ENCODE assay signal across 17 cellular contexts in genomic region chr16:86649875-86650274, GRCh38.
A peak's percentile ranks its signal among the peaks of the same experiment; 100 is the strongest.
DNase-seq lines count a peak whose midpoint lies in the region; ATAC-seq and TF ChIP-seq lines count a peak whose summit lies in the region.
"Had no signal": no experiment of that assay in that cellular context is flagged by ENCODE, and none has a peak within 500 bp of the region (broad histone marks: within the 10 kb centered on the region; RNA-seq: fewer than 3 reads in every experiment).

No MANE protein-coding gene starts in this region.

- no peak overlapping the region for H3K56ac ChIP-seq in IMR-90 (ENCODE audit: extremely low read depth, insufficient read depth, low read length)

- POLR2A ChIA-PET in IMR-90 (lab: Charles Lee; ENCODE audit: unreplicated experiment) = no interaction called here
- POLR2A ChIA-PET in PC-9 (lab: Charles Lee; ENCODE audit: unreplicated experiment) = no interaction called here

- TF ChIP-seq POLR2A in IMR-90 (IDR thresholded peaks at IDR 0.05; ENCODE audit: low read depth, low read length) (no peak), uterus (IDR thresholded peaks at IDR 0.05) (no peak)

- H3K36me3 Mint-ChIP-seq in nephron progenitor cell (ENCODE audit: low read depth) = peaks cover 16% of the 10 kb centered on the region
- H3K36me3 Mint-ChIP-seq: CD4-positive, CD25-positive, alpha-beta regulatory T cell had no signal

- no peaks in the 10 kb centered on the region for H3K9me2 ChIP-seq in PC-9 (ENCODE audit: insufficient read depth)

- BruUV-seq in IMR-90 (replicated peaks; lab: Mats Ljungman, UMichigan) = no TSS peak
- BruUV-seq in PC-9 (replicated peaks; lab: Mats Ljungman, UMichigan) = no TSS peak

- H3K79me2 ChIP-seq in PC-9 (ENCODE audit: low read depth) = no peaks in the 10 kb centered on the region

- H2BK5ac ChIP-seq in IMR-90 (ENCODE audit: low read depth, low read length, poor library complexity, severe bottlenecking) = no peak overlapping the region

- no peak for TF ChIP-seq RAD21 in IMR-90 (IDR thresholded peaks at IDR 0.05; ENCODE audit: low read length)

- H2BK20ac ChIP-seq in IMR-90 (ENCODE audit: low read depth, low read length) = no peak overlapping the region

- ATAC-seq in IMR-90 (ENCODE audit: low read depth) = no peak
- peak; percentile 49 for ATAC-seq in left lobe of liver

- intact Hi-C loops in IMR-90 (cut with micrococcal nuclease) (no loop called here), PC-9 (cut with micrococcal nuclease; ENCODE audit: unreplicated experiment) (no loop called here), uterus (cut with DNase I; ENCODE audit: low total_unique reads) (no loop called here)

- peak overlapping the region; percentile 30 for H3K4me3 Mint-ChIP-seq in nephron progenitor cell
- H3K4me3 Mint-ChIP-seq: CD4-positive, CD25-positive, alpha-beta regulatory T cell had no signal

- H3K9me3 ChIP-seq in IMR-90 (ENCODE audit: control insufficient read depth, insufficient read depth, low read length) (peaks cover 13% of the 10 kb centered on the region), skeletal muscle tissue (ENCODE audit: control insufficient read depth in 3 of 3, low read length in 3 of 3) (peaks cover 0 to 4% (median 3%) of the 10 kb centered on the region in 3 donors), PC-9 (ENCODE audit: insufficient read depth, low read depth) (no peaks in the 10 kb centered on the region), uterus (peaks cover 0 to 3% of the 10 kb centered on the region in 2 donors)
- H3K9me3 ChIP-seq: BE2C, HAP-1 had no signal

- H3K36me3 ChIP-seq in IMR-90 (ENCODE audit: control insufficient read depth, insufficient read depth, low read length) = no peaks in the 10 kb centered on the region
- no peaks in the 10 kb centered on the region for H3K36me3 ChIP-seq in skeletal muscle tissue (ENCODE audit: control insufficient read depth in 3 of 3, insufficient read depth in 3 of 3, low read length in 3 of 3)
- H3K36me3 ChIP-seq in PC-9 (ENCODE audit: low read depth) = no peaks in the 10 kb centered on the region
- no peaks in the 10 kb centered on the region for H3K36me3 ChIP-seq in uterus
- H3K36me3 ChIP-seq: BE2C, HAP-1 had no signal

- H2AK5ac ChIP-seq in IMR-90 (ENCODE audit: low read depth, low read length) = peak overlapping the region; percentile 23; the same call in 1 of the 2 replicates

- H3K27ac Mint-ChIP-seq in nephron progenitor cell = peak overlapping the region; percentile 76
- H3K27ac Mint-ChIP-seq: CD4-positive, CD25-positive, alpha-beta regulatory T cell had no signal

- 0 out of 2 replicates have a peak overlapping the region, but pooled peaks have one; percentile 5 for H3K4ac ChIP-seq in IMR-90 (ENCODE audit: low read depth, low read length)

- H3K4me3 ChIP-seq in IMR-90 (ENCODE audit: insufficient read depth, low read depth, low read length) = no peak overlapping the region
- no peak overlapping the region for H3K4me3 ChIP-seq in skeletal muscle tissue (ENCODE audit: low read length in 3 of 3)
- no peak overlapping the region for H3K4me3 ChIP-seq in PC-9
- no peak overlapping the region for H3K4me3 ChIP-seq in uterus
- H3K4me3 ChIP-seq: GM23248, HAP-1 had no signal

- no peaks in the 10 kb centered on the region for H3F3A ChIP-seq in PC-9 (ENCODE audit: insufficient read depth, low read depth)

- no peak overlapping the region for H3K23ac ChIP-seq in IMR-90 (ENCODE audit: low read depth, low read length)

- H3K9me3 Mint-ChIP-seq in nephron progenitor cell = peaks cover 31% of the 10 kb centered on the region

- H4K91ac ChIP-seq in IMR-90 (ENCODE audit: insufficient read depth, low read depth, low read length) = no peak overlapping the region

- no peak overlapping the region for H4K5ac ChIP-seq in IMR-90 (ENCODE audit: low read depth, low read length)

- H3K9ac ChIP-seq in IMR-90 (ENCODE audit: low read depth, low read length) (no peak overlapping the region), skeletal muscle tissue (ENCODE audit: low read depth in 1 of 3, low read length in 3 of 3) (no peak overlapping the region)
- H3K9ac ChIP-seq: GM23248 had no signal

- H2BK120ac ChIP-seq in IMR-90 (ENCODE audit: low read depth, low read length) = no peak overlapping the region

- no peak overlapping the region for H3K4me2 ChIP-seq in IMR-90 (ENCODE audit: low read depth, low read length)
- no peak overlapping the region for H3K4me2 ChIP-seq in PC-9

- no peak overlapping the region for H3K27ac ChIP-seq in IMR-90 (ENCODE audit: insufficient read depth, low read length)
- H3K27ac ChIP-seq in skeletal muscle tissue (ENCODE audit: low read depth, low read length) = peak overlapping the region; percentile 30
- no peak overlapping the region for H3K27ac ChIP-seq in PC-9
- H3K27ac ChIP-seq in uterus = no peak overlapping the region
- H3K27ac ChIP-seq: GM23248 had no signal

- H2AK9ac ChIP-seq in IMR-90 (replicated peaks; ENCODE audit: low read depth, low read length, poor library complexity) = no peak overlapping the region

- no peak for TF ChIP-seq CTCF in IMR-90 (conservative IDR thresholded peaks at IDR 0.05; ENCODE audit: low read depth, low read length)
- TF ChIP-seq CTCF in nephron progenitor cell (IDR thresholded peaks at IDR 0.05) = no peak
- no peak for TF ChIP-seq CTCF in PC-9 (conservative IDR thresholded peaks at IDR 0.05)
- no peak for TF ChIP-seq CTCF in uterus (IDR thresholded peaks at IDR 0.05)

- H2BK15ac ChIP-seq in IMR-90 (ENCODE audit: low read depth, low read length) = no peak overlapping the region

- no peak overlapping the region for H3K14ac ChIP-seq in IMR-90 (replicated peaks; ENCODE audit: low read depth, low read length)

- dilution Hi-C loops in IMR-90 (cut with HindIII; ENCODE audit: low sequenced_read_pairs, unreplicated experiment) = no loop called here

- in situ Hi-C loops in IMR-90 (cut with MboI; ENCODE audit: low sequenced_read_pairs) = no loop called here

- CTCF ChIA-PET in IMR-90 (lab: Yijun Ruan, JAX) = no interaction called here
- CTCF ChIA-PET in PC-9 (lab: Charles Lee) = no interaction called here

- H3K4me1 ChIP-seq in IMR-90 (ENCODE audit: control insufficient read depth, insufficient read depth, low read length) (no peaks in the 10 kb centered on the region), skeletal muscle tissue (ENCODE audit: control insufficient read depth in 3 of 3, insufficient read depth in 3 of 3, low read length in 3 of 3) (peaks cover 0 to 3% (median 0%) of the 10 kb centered on the region in 3 donors), PC-9 (replicated peaks; ENCODE audit: insufficient read depth) (no peaks in the 10 kb centered on the region), uterus (no peaks in the 10 kb centered on the region)
- H3K4me1 ChIP-seq: BE2C, Caco-2, HAP-1 had no signal

- no peak overlapping the region for H2AFZ ChIP-seq in IMR-90 (replicated peaks; ENCODE audit: low read length, poor library complexity)
- no peak overlapping the region for H2AFZ ChIP-seq in PC-9
- H2AFZ ChIP-seq: GM23248 had no signal

- DNase-seq in IMR-90 (no peak), left lobe of liver (ENCODE audit: low spot score) (no peak), nephron progenitor cell (no peak), PC-9 (no peak), uterus (no peak), amniotic stem cell (lab: John Stamatoyannopoulos, UW) (no peak)
- DNase-seq: ACHN; BE2C; C1 segment of cervical spinal cord; Caco-2; CD4-positive, CD25-positive, alpha-beta regulatory T cell; DMS153; DMS79 treated with DMSO at 0.1 percent for 48 hours; GF-D8; GM23248 had no signal

- peaks cover 32% of the 10 kb centered on the region for H3K27me3 Mint-ChIP-seq in nephron progenitor cell (ENCODE audit: low read depth, poor library complexity)

- H4K8ac ChIP-seq in IMR-90 (ENCODE audit: low read depth in 2 of 2, low read length in 2 of 2) = no peak overlapping the region

- no CpG with 5 or more reads among the region's 5 CpGs for WGBS in IMR-90 (ENCODE audit: extremely low coverage in 2 of 2, insufficient read length in 1 of 2), 2 experiments

- peaks cover 3% of the 10 kb centered on the region; the same call in 1 of the 2 replicates for H3K27me3 ChIP-seq in IMR-90 (ENCODE audit: control insufficient read depth, insufficient read depth, low read length)
- peaks cover 3 to 13% (median 5%) of the 10 kb centered on the region in 3 donors for H3K27me3 ChIP-seq in skeletal muscle tissue (ENCODE audit: control insufficient read depth in 3 of 3, insufficient read depth in 3 of 3, low read length in 3 of 3)
- H3K27me3 ChIP-seq in PC-9 (ENCODE audit: insufficient read depth, low read depth) = peaks cover 94% of the 10 kb centered on the region
- H3K27me3 ChIP-seq in uterus = no peaks in the 10 kb centered on the region
- H3K27me3 ChIP-seq: BE2C had no signal

- no peaks in the 10 kb centered on the region for H3K9me1 ChIP-seq in IMR-90 (ENCODE audit: insufficient read depth, low read length)

- H3K79me1 ChIP-seq in IMR-90 (ENCODE audit: low read depth in 1 of 2, low read length in 2 of 2) = no peaks in the 10 kb centered on the region

- no peaks in the 10 kb centered on the region for H4K20me1 ChIP-seq in IMR-90 (ENCODE audit: insufficient read depth, low read length)
- no peaks in the 10 kb centered on the region for H4K20me1 ChIP-seq in PC-9 (ENCODE audit: insufficient read depth)

- H3K4me1 Mint-ChIP-seq in nephron progenitor cell = peaks cover 38% of the 10 kb centered on the region
- H3K4me1 Mint-ChIP-seq: CD4-positive, CD25-positive, alpha-beta regulatory T cell had no signal

- H3K18ac ChIP-seq in IMR-90 (ENCODE audit: low read depth, low read length) = no peak overlapping the region

TF ChIP-seq in IMR-90, 13 proteins besides CTCF, POLR2A, EP300 and RAD21:
- TF ChIP-seq MAZ (IDR thresholded peaks at IDR 0.05; ENCODE audit: borderline replicate concordance, low read depth, low read length) (no peak), SMC3 (IDR thresholded peaks at IDR 0.05; ENCODE audit: low read depth, low read length) (no peak), NFE2L2 (IDR thresholded peaks at IDR 0.05; ENCODE audit: low read depth, low read length) (no peak), FOS (IDR thresholded peaks at IDR 0.05; ENCODE audit: low read depth, low read length) (no peak), USF2 (IDR thresholded peaks at IDR 0.05; ENCODE audit: low read depth, low read length) (no peak), RCOR1 (IDR thresholded peaks at IDR 0.05; ENCODE audit: insufficient replicate concordance, low read length) (no peak), CHD1 (IDR thresholded peaks at IDR 0.05; ENCODE audit: low read depth, low read length) (no peak)
